Comparison of ENCODE assay signal across 11 cellular contexts in genomic region chr11:9802291-9802861, GRCh38.
DNase-seq lines count a peak whose midpoint lies in the region; ATAC-seq and TF ChIP-seq lines count a peak whose summit lies in the region.
"Had no signal": no experiment of that assay in that cellular context is flagged by ENCODE, and none has a peak within 500 bp of the region (broad histone marks: within the 10 kb centered on the region; RNA-seq: fewer than 3 reads in every experiment).

No MANE protein-coding gene starts in this region.

- intact Hi-C loops in left ventricle myocardium superior (cut with micrococcal nuclease) = no loop called here
- intact Hi-C loops in head of caudate nucleus (cut with DNase I) = no loop called here

- no peaks in the 10 kb centered on the region for H3K27me3 ChIP-seq in thoracic aorta (replicated peaks; ENCODE audit: insufficient read depth)
- H3K27me3 ChIP-seq: spleen had no signal

- POLR2A ChIA-PET in GM10248 (lab: Yijun Ruan, JAX) = interaction anchor here (1.4 kb wide), 1 partner anchor 229 kb away, joined by 3 read pairs; the partner anchor contains the start of gene WEE1

- H3K36me3 ChIP-seq in thoracic aorta = peaks cover under 1% of the 10 kb centered on the region

- no peak overlapping the region for H3K4me3 ChIP-seq in thoracic aorta
- H3K4me3 ChIP-seq: spleen had no signal

- H3K4me1 ChIP-seq in thoracic aorta (ENCODE audit: control insufficient read depth in 1 of 2, low read depth in 2 of 2) = peaks cover 39 to 69% of the 10 kb centered on the region in 2 donors
- H3K4me1 ChIP-seq: spleen had no signal

- DNase-seq in NCI-H2171 treated with DMSO at 0.1 percent for 48 hours (lab: John Stamatoyannopoulos, UW) = peak; percentile 48
- DNase-seq in NCI-H2171 (lab: John Stamatoyannopoulos, UW) = no peak
- DNase-seq in left ventricle myocardium superior = no peak
- no peak for DNase-seq in thoracic aorta (ENCODE audit: low spot score)
- no peak for DNase-seq in GM10248 (ENCODE audit: extremely low spot score)
- no peak for DNase-seq in DMS153 (lab: John Stamatoyannopoulos, UW)
- DNase-seq in head of caudate nucleus = no peak
- DNase-seq: activated CD4-positive, CD25-positive, alpha-beta regulatory T cell treated with anti-CD3 and anti-CD28 coated beads, Interleukin-2, amount 50 U/mL, for 72 hours; spleen had no signal

- ATAC-seq in left ventricle myocardium superior (peak; percentile 72), thoracic aorta (ENCODE audit: insufficient number of reproducible peaks, low FRiP score, low read depth) (peak; percentile 24)

- H3K9me3 ChIP-seq in thoracic aorta = no peaks in the 10 kb centered on the region
- H3K9me3 ChIP-seq: spleen had no signal

- TF ChIP-seq CTCF in thoracic aorta (IDR thresholded peaks at IDR 0.05) (no peak), GM10248 (IDR thresholded peaks at IDR 0.05; ENCODE audit: control extremely low read depth, extremely low read depth, low read depth, missing control alignments) (no peak)

- H3K27ac ChIP-seq in angular gyrus (ENCODE audit: low read depth, low read length) (peak overlapping the region; percentile 2), thoracic aorta (peak overlapping the region; percentile 45 to 75)
- H3K27ac ChIP-seq: KMS-11, spleen had no signal

- CTCF ChIA-PET in GM10248 (lab: Yijun Ruan, JAX) = interaction anchor here (0.7 to 2.2 kb wide), 5 partner anchors 9 to 39 kb away, joined by 3 to 5 read pairs (median 3); no protein-coding TSS in a partner anchor
